Comparison of ENCODE assay signal across 2 cellular contexts in the genomic region with DNA sequence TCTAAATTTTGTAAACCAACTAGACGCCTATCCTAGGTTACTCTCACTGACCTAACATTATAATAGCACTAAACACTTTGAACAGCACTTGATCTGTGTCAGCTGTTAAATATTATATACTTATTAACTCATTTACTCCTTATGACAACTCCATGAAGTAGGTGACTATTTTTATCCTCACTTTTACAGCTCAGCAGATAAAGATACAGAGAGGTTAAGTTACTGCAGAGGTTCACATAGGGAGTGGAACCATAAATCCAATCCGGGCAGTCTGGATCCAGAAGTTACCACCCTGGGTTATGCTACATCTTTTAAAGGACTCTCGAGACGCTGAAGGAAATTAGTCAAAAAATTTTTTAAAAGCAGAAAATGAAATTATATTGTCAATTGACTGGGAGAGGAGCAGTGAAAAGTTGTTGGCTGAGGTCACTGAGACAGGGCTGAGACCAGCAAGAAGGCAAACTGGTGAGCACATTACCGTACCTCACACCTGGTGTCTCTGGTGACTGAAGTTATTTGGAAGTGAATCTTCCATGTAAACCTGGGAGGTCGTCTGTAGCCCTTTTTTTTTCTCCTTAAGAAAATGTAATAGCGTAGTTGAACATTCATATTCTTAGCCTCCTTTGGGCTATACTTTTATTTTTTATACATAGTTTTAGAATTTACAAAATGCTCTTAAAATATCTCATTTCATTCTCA.
TF ChIP-seq lines count a peak whose summit lies in the region.

No MANE protein-coding gene starts in this region.

TF ChIP-seq in SK-N-SH, 30 proteins besides CTCF, POLR2A, EP300 and RAD21 (continued from another document):
- TF ChIP-seq PBX3 (IDR thresholded peaks at IDR 0.05) = no peak
- TF ChIP-seq RCOR1 (IDR thresholded peaks at IDR 0.05; ENCODE audit: low read length) = no peak
- no peak for TF ChIP-seq TCF12 (IDR thresholded peaks at IDR 0.05)

TF ChIP-seq in SK-N-SH treated with all-trans-retinoic acid at 6 μM for 48 hours, 23 proteins besides CTCF, POLR2A, EP300 and RAD21 (continued from another document):
- TF ChIP-seq ZFP30 (CRISPR knock-in tag; IDR thresholded peaks at IDR 0.05) = no peak
- no peak for TF ChIP-seq PATZ1 (CRISPR knock-in tag; IDR thresholded peaks at IDR 0.05; ENCODE audit: borderline replicate concordance)
- no peak for TF ChIP-seq BACH2 (CRISPR knock-in tag; IDR thresholded peaks at IDR 0.05; ENCODE audit: borderline replicate concordance)
- TF ChIP-seq POU6F1 (CRISPR knock-in tag; IDR thresholded peaks at IDR 0.05; ENCODE audit: borderline replicate concordance, low read depth) = no peak
- no peak for TF ChIP-seq ESRRG (CRISPR knock-in tag; IDR thresholded peaks at IDR 0.05)
- no peak for TF ChIP-seq PPARA (CRISPR knock-in tag; IDR thresholded peaks at IDR 0.05; ENCODE audit: borderline replicate concordance)
- no peak for TF ChIP-seq GLIS3 (CRISPR knock-in tag; IDR thresholded peaks at IDR 0.05)
- no peak for TF ChIP-seq SNAI2 (CRISPR knock-in tag; IDR thresholded peaks at IDR 0.05)
- no peak for TF ChIP-seq TCF4 (CRISPR knock-in tag; IDR thresholded peaks at IDR 0.05; ENCODE audit: borderline replicate concordance)
- TF ChIP-seq, protein P1, sequence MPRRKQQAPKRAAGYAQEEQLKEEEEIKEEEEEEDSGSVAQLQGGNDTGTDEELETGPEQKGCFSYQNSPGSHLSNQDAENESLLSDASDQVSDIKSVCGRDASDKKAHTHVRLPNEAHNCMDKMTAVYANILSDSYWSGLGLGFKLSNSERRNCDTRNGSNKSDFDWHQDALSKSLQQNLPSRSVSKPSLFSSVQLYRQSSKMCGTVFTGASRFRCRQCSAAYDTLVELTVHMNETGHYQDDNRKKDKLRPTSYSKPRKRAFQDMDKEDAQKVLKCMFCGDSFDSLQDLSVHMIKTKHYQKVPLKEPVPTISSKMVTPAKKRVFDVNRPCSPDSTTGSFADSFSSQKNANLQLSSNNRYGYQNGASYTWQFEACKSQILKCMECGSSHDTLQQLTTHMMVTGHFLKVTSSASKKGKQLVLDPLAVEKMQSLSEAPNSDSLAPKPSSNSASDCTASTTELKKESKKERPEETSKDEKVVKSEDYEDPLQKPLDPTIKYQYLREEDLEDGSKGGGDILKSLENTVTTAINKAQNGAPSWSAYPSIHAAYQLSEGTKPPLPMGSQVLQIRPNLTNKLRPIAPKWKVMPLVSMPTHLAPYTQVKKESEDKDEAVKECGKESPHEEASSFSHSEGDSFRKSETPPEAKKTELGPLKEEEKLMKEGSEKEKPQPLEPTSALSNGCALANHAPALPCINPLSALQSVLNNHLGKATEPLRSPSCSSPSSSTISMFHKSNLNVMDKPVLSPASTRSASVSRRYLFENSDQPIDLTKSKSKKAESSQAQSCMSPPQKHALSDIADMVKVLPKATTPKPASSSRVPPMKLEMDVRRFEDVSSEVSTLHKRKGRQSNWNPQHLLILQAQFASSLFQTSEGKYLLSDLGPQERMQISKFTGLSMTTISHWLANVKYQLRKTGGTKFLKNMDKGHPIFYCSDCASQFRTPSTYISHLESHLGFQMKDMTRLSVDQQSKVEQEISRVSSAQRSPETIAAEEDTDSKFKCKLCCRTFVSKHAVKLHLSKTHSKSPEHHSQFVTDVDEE (CRISPR knock-in tag; IDR thresholded peaks at IDR 0.05) = no peak
- no peak for TF ChIP-seq CREB5 (CRISPR knock-in tag; IDR thresholded peaks at IDR 0.05; ENCODE audit: low read depth)
- TF ChIP-seq RARB (CRISPR knock-in tag; IDR thresholded peaks at IDR 0.05) = no peak
- no peak for TF ChIP-seq ZNF70 (CRISPR knock-in tag; IDR thresholded peaks at IDR 0.05)
